ENCODE assay signal across 8 cellular contexts in the genomic region with DNA sequence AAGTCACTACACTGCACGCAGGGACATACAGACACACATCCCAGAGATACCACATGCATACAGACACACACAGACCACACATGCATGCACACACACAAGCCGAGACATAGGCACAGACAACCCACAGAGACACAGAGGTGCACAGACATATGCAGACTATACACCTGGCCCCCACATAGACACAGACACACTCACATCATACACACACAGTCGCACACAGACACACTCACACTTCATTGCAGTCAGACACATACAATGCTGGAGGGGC. TPM values are rescaled to one million over a fixed set of nuclear protein-coding genes. Genes with fewer than 3 reads are reported as not detected.
A peak's percentile ranks its signal among the peaks of the same experiment; 100 is the strongest.
DNase-seq lines count a peak whose midpoint lies in the region; ATAC-seq and TF ChIP-seq lines count a peak whose summit lies in the region.

No MANE protein-coding gene starts in this region.

- DNase-seq in CD8-positive, alpha-beta memory T cell = no peak
- DNase-seq in PC-9 (no peak), epithelial cell of prostate (ENCODE audit: low read depth, low spot score) (no peak), psoas muscle (no peak), middle frontal gyrus (ENCODE audit: extremely low spot score, low spot score) (no peak), DMS79 treated with DMSO at 0.1 percent for 48 hours (lab: John Stamatoyannopoulos, UW) (no peak)

- H3K4me3 ChIP-seq in CD8-positive, alpha-beta memory T cell (ENCODE audit: low read length) = no peak overlapping the region
- peak overlapping the region; percentile 47; the same call in 1 of the 2 replicates for H3K4me3 ChIP-seq in PC-9
- peak overlapping the region; percentile 91 for H3K4me3 ChIP-seq in psoas muscle

- no peaks in the 10 kb centered on the region for H3K36me3 ChIP-seq in CD8-positive, alpha-beta memory T cell (ENCODE audit: insufficient read depth, low read length)
- peaks cover 1% of the 10 kb centered on the region; the same call in 1 of the 2 replicates for H3K36me3 ChIP-seq in PC-9 (ENCODE audit: low read depth)
- H3K36me3 ChIP-seq in psoas muscle (ENCODE audit: insufficient read depth in 1 of 2, low read depth in 1 of 2) = no peaks in the 10 kb centered on the region

- peaks cover 46% of the 10 kb centered on the region for H3F3A ChIP-seq in PC-9 (ENCODE audit: insufficient read depth, low read depth)

- H3K79me2 ChIP-seq in PC-9 (ENCODE audit: low read depth) = 0 out of 2 replicates have a peak, but pooled peaks cover 2% of the 10 kb centered on the region

- BruUV-seq in PC-9 (replicated peaks; lab: Mats Ljungman, UMichigan) = no TSS peak

- peaks cover 0 to 2% (median 1%) of the 10 kb centered on the region in 3 donors for H3K36me3 Mint-ChIP-seq in CD8-positive, alpha-beta memory T cell

- H3K4me2 ChIP-seq in PC-9 = peak overlapping the region; percentile 69

- CTCF ChIA-PET in CD8-positive, alpha-beta memory T cell (lab: Charles Lee) = interaction anchor here (1.4 kb wide), 1 partner anchor 9 kb away, joined by 3 read pairs; no protein-coding TSS in a partner anchor
- CTCF ChIA-PET in PC-9 (lab: Charles Lee) = interaction anchor here (0.7 kb wide), 1 partner anchor 56 kb away, joined by 5 read pairs; no protein-coding TSS in a partner anchor

- no peaks in the 10 kb centered on the region for H3K9me3 ChIP-seq in CD8-positive, alpha-beta memory T cell (ENCODE audit: low read length)
- H3K9me3 ChIP-seq in PC-9 (ENCODE audit: insufficient read depth, low read depth) (peaks cover 9% of the 10 kb centered on the region; the same call in 1 of the 2 replicates), psoas muscle (peaks cover 6% of the 10 kb centered on the region)

- H4K20me1 ChIP-seq in PC-9 (ENCODE audit: insufficient read depth) = no peaks in the 10 kb centered on the region

- WGBS in psoas muscle, 3 donors = 55 to 68% (median 57%) methylated on average over 3 of the region's 3 CpGs

- POLR2A ChIA-PET in CD8-positive, alpha-beta memory T cell (lab: Charles Lee) = no interaction called here
- POLR2A ChIA-PET in PC-9 (lab: Charles Lee; ENCODE audit: unreplicated experiment) = interaction anchor here (0.6 kb wide), 1 partner anchor 56 kb away, joined by 4 read pairs; no protein-coding TSS in a partner anchor

- no peaks in the 10 kb centered on the region for H3K9me2 ChIP-seq in PC-9 (ENCODE audit: insufficient read depth)

- ATAC-seq in psoas muscle = no peak
- no peak for ATAC-seq in HG03469 (IDR thresholded peaks at IDR 0.05; ENCODE audit: unreplicated experiment)
- no peak for ATAC-seq in HG02938 (IDR thresholded peaks at IDR 0.05; ENCODE audit: unreplicated experiment)

- H3K27me3 ChIP-seq in CD8-positive, alpha-beta memory T cell (ENCODE audit: insufficient read depth, low read length, poor library complexity, severe bottlenecking) = peaks cover 15% of the 10 kb centered on the region
- H3K27me3 ChIP-seq in PC-9 (ENCODE audit: insufficient read depth, low read depth) (no peaks in the 10 kb centered on the region), psoas muscle (ENCODE audit: insufficient read depth in 3 of 3, low read length in 2 of 3) (no peaks in the 10 kb centered on the region)

- peak overlapping the region; percentile 5 to 78 (median 65) for H3K4me3 Mint-ChIP-seq in CD8-positive, alpha-beta memory T cell

- no peak overlapping the region for H2AFZ ChIP-seq in PC-9

- intact Hi-C loops in PC-9 (cut with micrococcal nuclease; ENCODE audit: unreplicated experiment) (no loop called here), psoas muscle (cut with DNase I) (loop anchor here (5.0 kb wide), 5 partner anchors 36 to 151 kb away; a partner anchor contains a TSS)

- H3K4me1 Mint-ChIP-seq in CD8-positive, alpha-beta memory T cell = peaks cover 11 to 37% (median 19%) of the 10 kb centered on the region in 3 donors

- peaks cover 8 to 14% (median 10%) of the 10 kb centered on the region in 5 donors for H3K9me3 Mint-ChIP-seq in CD8-positive, alpha-beta memory T cell

- H3K27ac ChIP-seq in CD8-positive, alpha-beta memory T cell (ENCODE audit: low read depth, low read length) = no peak overlapping the region
- H3K27ac ChIP-seq in PC-9 (no peak overlapping the region), epithelial cell of prostate (peak overlapping the region; percentile 91), psoas muscle (peak overlapping the region; percentile 93)

- no peaks in the 10 kb centered on the region for H3K4me1 ChIP-seq in CD8-positive, alpha-beta memory T cell (ENCODE audit: insufficient read depth, low read length)
- H3K4me1 ChIP-seq in PC-9 (replicated peaks; ENCODE audit: insufficient read depth) = peaks cover 37% of the 10 kb centered on the region
- H3K4me1 ChIP-seq in psoas muscle = peaks cover 26% of the 10 kb centered on the region

- peak overlapping the region in 1 of 8 donors; percentile 35 for H3K27ac Mint-ChIP-seq in CD8-positive, alpha-beta memory T cell

- peaks cover 34 to 57% of the 10 kb centered on the region in 2 donors for H3K27me3 Mint-ChIP-seq in CD8-positive, alpha-beta memory T cell

- TF ChIP-seq CTCF in PC-9 (conservative IDR thresholded peaks at IDR 0.05) (no peak), psoas muscle (IDR thresholded peaks at IDR 0.05) (no peak)

RNA-seq across cellular contexts. Expression of a gene that starts 1.2 kb away (rescaled TPM):
- 1 to 10 TPM; 5.3 to 5.9 TPM for total RNA-seq in CD8-positive, alpha-beta memory T cell
- polyA plus RNA-seq in CD8-positive, alpha-beta memory T cell = 3.0 TPM
- 28.2 and 30.7 TPM in 2 replicates for total RNA-seq in PC-9 (2021)
- 10 to 100 TPM; 53.7 to 85.6 (median 63.2) TPM for total RNA-seq in psoas muscle
- polyA plus RNA-seq in psoas muscle = 10 to 100 TPM; 32.8 to 64.9 (median 47.5) TPM

Comparison
In these comparisons a context has a peak if more than half of its experiments do, and no peak if none do; other contexts are left out.
1. H3K27ac ChIP-seq: peak in epithelial cell of prostate (single experiment) and psoas muscle (single experiment); none in CD8-positive, alpha-beta memory T cell (single experiment) and PC-9 (single experiment).